In the genomic region with DNA sequence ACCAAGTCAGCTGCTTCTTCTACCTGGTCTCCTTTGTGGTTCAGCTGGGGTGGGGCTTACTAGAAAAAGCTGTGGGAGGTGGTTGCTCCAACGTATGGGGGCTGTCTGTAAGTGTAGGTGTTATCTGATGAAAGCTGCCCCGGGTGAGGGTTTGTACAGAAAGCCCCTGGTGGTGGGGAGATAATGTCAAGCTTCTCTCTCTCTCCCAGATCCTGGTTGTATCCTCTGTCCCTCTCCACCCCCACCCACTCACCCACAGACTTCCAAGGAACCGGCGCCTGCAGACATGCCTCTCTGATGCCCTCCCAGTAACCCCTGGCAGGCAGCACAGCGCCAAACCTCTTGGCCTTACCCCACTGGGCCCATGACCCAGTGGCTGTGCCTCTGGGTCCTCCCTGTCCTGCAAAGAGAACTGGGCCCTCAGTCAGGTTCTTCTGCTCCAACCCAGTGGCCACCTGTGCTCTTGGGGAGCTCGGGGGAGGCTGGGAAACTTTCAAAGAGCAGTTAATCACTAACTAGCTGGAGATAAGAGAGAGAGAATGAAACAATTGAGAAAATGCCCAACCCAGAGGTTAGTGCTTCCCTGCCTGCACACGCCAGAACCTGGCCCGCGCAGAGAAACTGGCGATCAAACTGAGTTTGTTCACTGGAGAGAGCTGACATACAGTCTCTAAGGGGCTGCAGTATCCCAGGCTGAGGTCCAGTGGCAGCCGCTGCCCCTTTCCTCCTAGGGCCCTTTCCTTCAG, we compare ENCODE assay signal across 1 cellular context.
A peak's percentile ranks its signal among the peaks of the same experiment; 100 is the strongest.
TF ChIP-seq lines count a peak whose summit lies in the region.

No MANE protein-coding gene starts in this region.

TF ChIP-seq in K562, 482 proteins besides CTCF, POLR2A, EP300 and RAD21 (continued from another document and continues in another):
- TF ChIP-seq PYGO2 (tag; IDR thresholded peaks at IDR 0.05) (0 out of 2 replicates have a peak, but pooled peaks have one; percentile 10), ZBTB43 (CRISPR knock-in tag; IDR thresholded peaks at IDR 0.05) (no peak), SMAD4 (CRISPR knock-in tag; conservative IDR thresholded peaks at IDR 0.05) (peak; percentile 90), ZNF699 (CRISPR knock-in tag; IDR thresholded peaks at IDR 0.05; ENCODE audit: insufficient replicate concordance) (no peak), ZNF780A (CRISPR knock-in tag; IDR thresholded peaks at IDR 0.05) (no peak), ESRRB (CRISPR knock-in tag; IDR thresholded peaks at IDR 0.05; ENCODE audit: borderline replicate concordance) (no peak), POLR2AphosphoS2 (IDR thresholded peaks at IDR 0.05; ENCODE audit: low read length) (no peak), RB1 (IDR thresholded peaks at IDR 0.05; ENCODE audit: low read depth) (no peak), FOXA1 (IDR thresholded peaks at IDR 0.05; ENCODE audit: borderline replicate concordance) (no peak), MYC (IDR thresholded peaks at IDR 0.05; ENCODE audit: low read depth, low read length) (peak; percentile 40; the same call in 1 of the 2 replicates), MYC (CRISPR knock-in tag; IDR thresholded peaks at IDR 0.05; ENCODE audit: borderline replicate concordance, low read depth) (0 out of 2 replicates have a peak, but pooled peaks have one; percentile 9), FOXK2 (conservative IDR thresholded peaks at IDR 0.05 in 1 of 2, IDR thresholded peaks at IDR 0.05 in 1 of 2; ENCODE audit: low read depth in 2 of 2) (0 out of 4 replicates have a peak, but pooled peaks have one; percentile 11 to 12), NBN (IDR thresholded peaks at IDR 0.05; ENCODE audit: low read depth) (peak; percentile 74; the same call in 1 of the 2 replicates), BCLAF1 (IDR thresholded peaks at IDR 0.05; ENCODE audit: borderline replicate concordance in 1 of 2, control insufficient read depth in 1 of 2, low read depth in 2 of 2, low read length in 1 of 2) (no peak), ATF7 (IDR thresholded peaks at IDR 0.05) (0 out of 2 replicates have a peak, but pooled peaks have one; percentile 53), BRCA1 (IDR thresholded peaks at IDR 0.05) (no peak), BRCA1 (CRISPR knock-in tag; IDR thresholded peaks at IDR 0.05) (no peak), TCF3 (CRISPR knock-in tag; IDR thresholded peaks at IDR 0.05) (peak; percentile 66), SRF (CRISPR knock-in tag; IDR thresholded peaks at IDR 0.05) (no peak; a peak in 1 of 4 replicates), NR2C1 (IDR thresholded peaks at IDR 0.05) (no peak), NR2C1 (tag; IDR thresholded peaks at IDR 0.05) (peak; percentile 27; the same call in 1 of the 2 replicates), TFAP4 (CRISPR knock-in tag; IDR thresholded peaks at IDR 0.05; ENCODE audit: borderline replicate concordance) (0 out of 2 replicates have a peak, but pooled peaks have one; percentile 29), NCOR1 (IDR thresholded peaks at IDR 0.05) (peak; percentile 83), ZNF224 (CRISPR knock-in tag; IDR thresholded peaks at IDR 0.05) (no peak), GTF2E2 (tag; IDR thresholded peaks at IDR 0.05) (peak; percentile 71; the same call in 1 of the 2 replicates), ZNF766 (CRISPR knock-in tag; conservative IDR thresholded peaks at IDR 0.05) (peak; percentile 55; the same call in 1 of the 2 replicates), HLTF (IDR thresholded peaks at IDR 0.05) (no peak), VEZF1 (CRISPR knock-in tag; IDR thresholded peaks at IDR 0.05) (peak; percentile 79), ZSCAN32 (CRISPR knock-in tag; IDR thresholded peaks at IDR 0.05) (no peak), ELF1 (tag; IDR thresholded peaks at IDR 0.05) (no peak), ZNF592 (IDR thresholded peaks at IDR 0.05) (peak; percentile 62; the same call in 1 of the 2 replicates), FOXM1 (IDR thresholded peaks at IDR 0.05; ENCODE audit: low read depth) (no peak), FOXM1 (CRISPR knock-in tag; IDR thresholded peaks at IDR 0.05; ENCODE audit: low read depth) (no peak), PTRF (tag; IDR thresholded peaks at IDR 0.05) (no peak), TARDBP (IDR thresholded peaks at IDR 0.05) (no peak), HMBOX1 (IDR thresholded peaks at IDR 0.05) (peak; percentile 78), ETS2 (tag; IDR thresholded peaks at IDR 0.05; ENCODE audit: borderline replicate concordance, poor library complexity, severe bottlenecking) (no peak), SMARCE1 (IDR thresholded peaks at IDR 0.05) (peak; percentile 86), REST (CRISPR knock-in tag; IDR thresholded peaks at IDR 0.05; ENCODE audit: low read depth) (no peak), MECOM (CRISPR knock-in tag; IDR thresholded peaks at IDR 0.05) (peak; percentile 2; the same call in 1 of the 2 replicates), PTBP1 (IDR thresholded peaks at IDR 0.05; ENCODE audit: low read depth, low read length) (no peak), CREB1 (IDR thresholded peaks at IDR 0.05) (peak; percentile 13; the same call in 1 of the 2 replicates), CREB1 (CRISPR knock-in tag; IDR thresholded peaks at IDR 0.05) (no peak), MAX (CRISPR knock-in tag; IDR thresholded peaks at IDR 0.05) (no peak)
- TF ChIP-seq, protein P1, sequence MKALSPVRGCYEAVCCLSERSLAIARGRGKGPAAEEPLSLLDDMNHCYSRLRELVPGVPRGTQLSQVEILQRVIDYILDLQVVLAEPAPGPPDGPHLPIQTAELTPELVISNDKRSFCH (CRISPR knock-in tag; IDR thresholded peaks at IDR 0.05) = no peak
- TF ChIP-seq, protein P1 (tag; IDR thresholded peaks at IDR 0.05) = peak; percentile 61; the same call in 1 of the 2 replicates
